Comparison of ENCODE assay signal across 1 cellular context in genomic region chr7:100825760-100826545, GRCh38.
TF ChIP-seq lines count a peak whose summit lies in the region.

No MANE protein-coding gene starts in this region.

TF ChIP-seq in K562, 482 proteins besides CTCF, POLR2A, EP300 and RAD21 (continued from another document):
- TF ChIP-seq PRMT5 (CRISPR knock-in tag; IDR thresholded peaks at IDR 0.05) (no peak), NUFIP1 (IDR thresholded peaks at IDR 0.05; ENCODE audit: partially characterized antibody) (no peak), COPS2 (conservative IDR thresholded peaks at IDR 0.05) (no peak), RERE (CRISPR knock-in tag; IDR thresholded peaks at IDR 0.05; ENCODE audit: borderline replicate concordance) (no peak), PHF8 (IDR thresholded peaks at IDR 0.05; ENCODE audit: borderline replicate concordance, low read length) (no peak), HDAC2 (IDR thresholded peaks at IDR 0.05) (no peak; the same call in 1 of the 2 replicates), ZNF175 (CRISPR knock-in tag; IDR thresholded peaks at IDR 0.05; ENCODE audit: low read depth) (no peak), MYC (IDR thresholded peaks at IDR 0.05; ENCODE audit: low read depth, low read length) (no peak), MYC (CRISPR knock-in tag; IDR thresholded peaks at IDR 0.05; ENCODE audit: borderline replicate concordance, low read depth) (no peak), NR2F6 (CRISPR knock-in tag; IDR thresholded peaks at IDR 0.05) (no peak), CHD1 (IDR thresholded peaks at IDR 0.05; ENCODE audit: low read length) (peak; percentile 24), MYNN (IDR thresholded peaks at IDR 0.05) (0 out of 2 replicates have a peak, but pooled peaks have one; percentile 66), MYNN (CRISPR knock-in tag; IDR thresholded peaks at IDR 0.05) (no peak), ZNF277 (CRISPR knock-in tag; IDR thresholded peaks at IDR 0.05; ENCODE audit: borderline replicate concordance) (no peak), E2F6 (IDR thresholded peaks at IDR 0.05; ENCODE audit: borderline replicate concordance in 1 of 2, extremely low read depth in 1 of 2, insufficient read depth in 1 of 2, insufficient read length in 1 of 2, low read depth in 1 of 2, low read length in 1 of 2, poor library complexity in 1 of 2, severe bottlenecking in 1 of 2) (no peak), MITF (IDR thresholded peaks at IDR 0.05) (no peak), FOXP1 (CRISPR knock-in tag; IDR thresholded peaks at IDR 0.05) (no peak), XRCC4 (IDR thresholded peaks at IDR 0.05; ENCODE audit: extremely low read depth, insufficient read depth, insufficient read length) (no peak), NCOA4 (IDR thresholded peaks at IDR 0.05; ENCODE audit: partially characterized antibody) (no peak), HDAC1 (IDR thresholded peaks at IDR 0.05) (no peak), SFPQ (IDR thresholded peaks at IDR 0.05; ENCODE audit: low read depth, low read length) (no peak), ARID2 (IDR thresholded peaks at IDR 0.05) (no peak), SAFB2 (IDR thresholded peaks at IDR 0.05; ENCODE audit: borderline replicate concordance, low read depth, low read length, severe bottlenecking) (no peak), SRSF9 (IDR thresholded peaks at IDR 0.05; ENCODE audit: borderline replicate concordance, low read depth, low read length) (no peak), HDAC3 (IDR thresholded peaks at IDR 0.05; ENCODE audit: borderline replicate concordance, partially characterized antibody) (no peak), CEBPZ (IDR thresholded peaks at IDR 0.05; ENCODE audit: borderline replicate concordance, low read depth, low read length) (no peak), ESRRB (CRISPR knock-in tag; IDR thresholded peaks at IDR 0.05; ENCODE audit: borderline replicate concordance) (no peak), ZNF134 (CRISPR knock-in tag; conservative IDR thresholded peaks at IDR 0.05) (no peak), PBX2 (CRISPR knock-in tag; IDR thresholded peaks at IDR 0.05; ENCODE audit: low read depth) (no peak), PBX2 (tag; conservative IDR thresholded peaks at IDR 0.05; ENCODE audit: low read depth) (no peak), ETS1 (conservative IDR thresholded peaks at IDR 0.05; ENCODE audit: control insufficient read depth, low read depth, low read length) (no peak), SMAD4 (CRISPR knock-in tag; conservative IDR thresholded peaks at IDR 0.05) (no peak), ZEB2 (IDR thresholded peaks at IDR 0.05) (no peak), CEBPB (tag; IDR thresholded peaks at IDR 0.05) (no peak)
